1 cellular context compared by ENCODE assay signal in genomic region chr2:238290715-238291549, GRCh38.
TF ChIP-seq lines count a peak whose summit lies in the region.

No MANE protein-coding gene starts in this region.

TF ChIP-seq in HCT116, 20 proteins besides CTCF, POLR2A, EP300 and RAD21 (continued from another document):
- no peak for TF ChIP-seq ATF3 (IDR thresholded peaks at IDR 0.05)
- no peak for TF ChIP-seq ELF1 (IDR thresholded peaks at IDR 0.05; ENCODE audit: borderline replicate concordance, low read depth)
- no peak for TF ChIP-seq POLR2AphosphoS5 (IDR thresholded peaks at IDR 0.05; ENCODE audit: low read depth, low read length)
- TF ChIP-seq SIN3A (IDR thresholded peaks at IDR 0.05; ENCODE audit: low read depth), result no peak
- TF ChIP-seq TCF7L2 (IDR thresholded peaks at IDR 0.05; ENCODE audit: borderline replicate concordance, extremely low read depth, insufficient read depth, insufficient read length), result no peak
- TF ChIP-seq CBX3 (IDR thresholded peaks at IDR 0.05; ENCODE audit: low read depth), result no peak
- TF ChIP-seq REST (IDR thresholded peaks at IDR 0.05; ENCODE audit: low read depth), result no peak
- TF ChIP-seq SP1 (IDR thresholded peaks at IDR 0.05; ENCODE audit: low read depth), result no peak
- no peak for TF ChIP-seq JUND (IDR thresholded peaks at IDR 0.05)
- TF ChIP-seq SRF (IDR thresholded peaks at IDR 0.05; ENCODE audit: low read depth), result no peak
- TF ChIP-seq ZFX (IDR thresholded peaks at IDR 0.05), result no peak
